1 cellular context compared by ENCODE assay signal in the genomic region with DNA sequence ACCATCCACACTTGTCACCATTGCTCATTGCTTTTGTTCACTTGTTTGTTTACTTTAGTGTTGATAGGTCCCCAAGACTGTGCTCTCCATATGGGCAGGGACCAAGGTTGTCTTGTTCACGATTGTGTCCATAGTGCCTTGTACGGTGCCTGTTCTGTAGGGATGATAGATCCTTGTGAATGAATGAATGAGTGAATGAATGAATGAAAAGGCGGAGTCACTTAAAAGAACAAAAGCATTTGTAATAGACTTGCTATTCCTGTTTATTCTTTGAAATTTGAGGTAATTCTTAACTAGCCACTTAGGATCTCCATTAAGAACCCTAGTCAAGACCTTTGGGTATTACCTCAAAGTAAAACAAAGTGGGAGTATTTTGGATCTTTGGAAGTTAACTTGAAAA.
TF ChIP-seq lines count a peak whose summit lies in the region.

No MANE protein-coding gene starts in this region.

TF ChIP-seq in GM12878, 131 proteins besides CTCF, POLR2A, EP300 and RAD21:
- TF ChIP-seq, protein P1, sequence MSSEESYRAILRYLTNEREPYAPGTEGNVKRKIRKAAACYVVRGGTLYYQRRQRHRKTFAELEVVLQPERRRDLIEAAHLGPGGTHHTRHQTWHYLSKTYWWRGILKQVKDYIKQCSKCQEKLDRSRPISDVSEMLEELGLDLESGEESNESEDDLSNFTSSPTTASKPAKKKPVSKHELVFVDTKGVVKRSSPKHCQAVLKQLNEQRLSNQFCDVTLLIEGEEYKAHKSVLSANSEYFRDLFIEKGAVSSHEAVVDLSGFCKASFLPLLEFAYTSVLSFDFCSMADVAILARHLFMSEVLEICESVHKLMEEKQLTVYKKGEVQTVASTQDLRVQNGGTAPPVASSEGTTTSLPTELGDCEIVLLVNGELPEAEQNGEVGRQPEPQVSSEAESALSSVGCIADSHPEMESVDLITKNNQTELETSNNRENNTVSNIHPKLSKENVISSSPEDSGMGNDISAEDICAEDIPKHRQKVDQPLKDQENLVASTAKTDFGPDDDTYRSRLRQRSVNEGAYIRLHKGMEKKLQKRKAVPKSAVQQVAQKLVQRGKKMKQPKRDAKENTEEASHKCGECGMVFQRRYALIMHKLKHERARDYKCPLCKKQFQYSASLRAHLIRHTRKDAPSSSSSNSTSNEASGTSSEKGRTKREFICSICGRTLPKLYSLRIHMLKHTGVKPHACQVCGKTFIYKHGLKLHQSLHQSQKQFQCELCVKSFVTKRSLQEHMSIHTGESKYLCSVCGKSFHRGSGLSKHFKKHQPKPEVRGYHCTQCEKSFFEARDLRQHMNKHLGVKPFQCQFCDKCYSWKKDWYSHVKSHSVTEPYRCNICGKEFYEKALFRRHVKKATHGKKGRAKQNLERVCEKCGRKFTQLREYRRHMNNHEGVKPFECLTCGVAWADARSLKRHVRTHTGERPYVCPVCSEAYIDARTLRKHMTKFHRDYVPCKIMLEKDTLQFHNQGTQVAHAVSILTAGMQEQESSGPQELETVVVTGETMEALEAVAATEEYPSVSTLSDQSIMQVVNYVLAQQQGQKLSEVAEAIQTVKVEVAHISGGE (CRISPR knock-in tag; IDR thresholded peaks at IDR 0.05) = no peak
- TF ChIP-seq ZNF24 (IDR thresholded peaks at IDR 0.05) = peak; percentile 80
